24 cellular contexts compared by ENCODE assay signal in genomic region chr12:83432176-83432719, GRCh38.
"Had no signal": no experiment of that assay in that cellular context is flagged by ENCODE, and none has a peak within 500 bp of the region (broad histone marks: within the 10 kb centered on the region; RNA-seq: fewer than 3 reads in every experiment).

No MANE protein-coding gene starts in this region.

- H3K27me3 ChIP-seq: brain microvascular endothelial cell, pancreas, right atrium auricular region, tibial nerve had no signal

- H3K4me3 ChIP-seq: left ventricle myocardium inferior, pancreas, psoas muscle, right atrium auricular region, tibial nerve had no signal

- ATAC-seq: effector memory CD8-positive, alpha-beta T cell; pancreas; psoas muscle had no signal

- H3K27ac Mint-ChIP-seq: activated CD4-positive, alpha-beta memory T cell treated with anti-CD3 and anti-CD28 coated beads, Interleukin-2, amount 10 ng/mL, durations not matched to agents 7 days and 5 days; activated CD4-positive, alpha-beta T cell treated with anti-CD3 and anti-CD28 coated beads, Interleukin-2, amount 10 ng/mL, durations not matched to agents 7 days and 5 days; activated naive CD4-positive, alpha-beta T cell treated with anti-CD3 and anti-CD28 coated beads, Interleukin-2, amount 10 ng/mL, durations not matched to agents 7 days and 5 days; activated T-cell treated with anti-CD3 and anti-CD28 coated beads, Interleukin-2, amount 50 U/mL, for 24 hours; effector memory CD8-positive, alpha-beta T cell; mesothelial cell of epicardium; naive B cell; nephron progenitor cell had no signal

- H3K4me1 ChIP-seq: left ventricle myocardium inferior, pancreas, psoas muscle, right atrium auricular region, tibial nerve had no signal

- H3K4me3 Mint-ChIP-seq: activated CD4-positive, alpha-beta memory T cell treated with anti-CD3 and anti-CD28 coated beads, Interleukin-2, amount 10 ng/mL, durations not matched to agents 7 days and 5 days; activated CD4-positive, alpha-beta T cell treated with anti-CD3 and anti-CD28 coated beads, Interleukin-2, amount 10 ng/mL, durations not matched to agents 7 days and 5 days; activated naive CD4-positive, alpha-beta T cell treated with anti-CD3 and anti-CD28 coated beads, Interleukin-2, amount 10 ng/mL, durations not matched to agents 7 days and 5 days; activated T-cell treated with anti-CD3 and anti-CD28 coated beads, Interleukin-2, amount 50 U/mL, for 24 hours; effector memory CD8-positive, alpha-beta T cell; mesothelial cell of epicardium; naive B cell; nephron progenitor cell had no signal

- H3K27me3 Mint-ChIP-seq: activated CD4-positive, alpha-beta memory T cell treated with anti-CD3 and anti-CD28 coated beads, Interleukin-2, amount 10 ng/mL, durations not matched to agents 7 days and 5 days; activated CD4-positive, alpha-beta T cell treated with anti-CD3 and anti-CD28 coated beads, Interleukin-2, amount 10 ng/mL, durations not matched to agents 7 days and 5 days; activated naive CD4-positive, alpha-beta T cell treated with anti-CD3 and anti-CD28 coated beads, Interleukin-2, amount 10 ng/mL, durations not matched to agents 7 days and 5 days; activated T-cell treated with anti-CD3 and anti-CD28 coated beads, Interleukin-2, amount 50 U/mL, for 24 hours; effector memory CD8-positive, alpha-beta T cell; naive B cell had no signal

- H3K36me3 ChIP-seq: brain microvascular endothelial cell, left ventricle myocardium inferior, pancreas, right atrium auricular region, tibial nerve had no signal

- DNase-seq: activated CD4-positive, alpha-beta memory T cell treated with anti-CD3 and anti-CD28 coated beads, Interleukin-2, amount 10 ng/mL, durations not matched to agents 7 days and 5 days; activated CD4-positive, alpha-beta T cell treated with anti-CD3 and anti-CD28 coated beads for 1 hour; activated CD4-positive, alpha-beta T cell treated with anti-CD3 and anti-CD28 coated beads, Interleukin-2, amount 10 ng/mL, durations not matched to agents 7 days and 5 days; activated CD8-positive, alpha-beta memory T cell treated with anti-CD3 and anti-CD28 coated beads, Interleukin-2, amount 50 U/mL, for 48 hours; activated gamma-delta T cell; activated naive CD4-positive, alpha-beta T cell treated with anti-CD3 and anti-CD28 coated beads, Interleukin-2, amount 10 ng/mL, durations not matched to agents 7 days and 5 days; activated T-cell treated with anti-CD3 and anti-CD28 coated beads, Interleukin-2, amount 50 U/mL, for 24 hours; amniotic stem cell; brain microvascular endothelial cell; cortex of kidney; effector memory CD8-positive, alpha-beta T cell; head of caudate nucleus; hippocampal formation; left ventricle myocardium inferior; naive B cell; nephron progenitor cell; psoas muscle; stimulated activated CD4-positive, alpha-beta T cell treated with anti-CD3 and anti-CD28 coated beads, Interleukin-15, amount 100 ng/mL, for 24 hours; stimulated activated naive CD4-positive, alpha-beta T cell treated with Interleukin-2 at 50 U/mL for 16 hours; T-helper 9 cell had no signal

- H3K27ac ChIP-seq: brain microvascular endothelial cell, left ventricle myocardium inferior, pancreas, psoas muscle, right atrium auricular region, tibial nerve had no signal

- H3K36me3 Mint-ChIP-seq: activated naive CD4-positive, alpha-beta T cell treated with anti-CD3 and anti-CD28 coated beads, Interleukin-2, amount 10 ng/mL, durations not matched to agents 7 days and 5 days had no signal

- H3K4me1 Mint-ChIP-seq: activated CD4-positive, alpha-beta memory T cell treated with anti-CD3 and anti-CD28 coated beads, Interleukin-2, amount 10 ng/mL, durations not matched to agents 7 days and 5 days; activated CD4-positive, alpha-beta T cell treated with anti-CD3 and anti-CD28 coated beads, Interleukin-2, amount 10 ng/mL, durations not matched to agents 7 days and 5 days; activated naive CD4-positive, alpha-beta T cell treated with anti-CD3 and anti-CD28 coated beads, Interleukin-2, amount 10 ng/mL, durations not matched to agents 7 days and 5 days; mesothelial cell of epicardium; naive B cell; nephron progenitor cell had no signal
